In genomic region chrX:85501349-85501748, GRCh38 we compare ENCODE assay signal across 31 cellular contexts.
"Had no signal": no experiment of that assay in that cellular context is flagged by ENCODE, and none has a peak within 500 bp of the region (broad histone marks: within the 10 kb centered on the region; RNA-seq: fewer than 3 reads in every experiment).

No MANE protein-coding gene starts in this region.

- H3K36me3 Mint-ChIP-seq: natural killer cell; neural progenitor cell; stimulated activated memory B cell treated with anti-CD40 and anti-IgM and Interleukin-4, amounts not matched to agents 10 μg/mL and 1 μg/mL and 100 μg/mL, for 72 hours; type B pancreatic cell had no signal

- ATAC-seq: natural killer cell; psoas muscle; right cardiac atrium; sciatic nerve; stimulated activated memory B cell treated with anti-CD40 and anti-IgM and Interleukin-4, amounts not matched to agents 10 μg/mL and 1 μg/mL and 100 μg/mL, for 72 hours; stimulated activated naive CD8-positive, alpha-beta T cell treated with anti-CD3 and anti-CD28 coated beads, Interleukin-15, amount 100 ng/mL, for 72 hours; stimulated activated naive CD8-positive, alpha-beta T cell treated with anti-CD3 and anti-CD28 coated beads, Interleukin-15, Interleukin-2, amounts not matched to agents 100 U/mL and 50 U/mL, for 24 hours; upper lobe of right lung had no signal

- H3K27me3 ChIP-seq: neural progenitor cell, ovary, suprapubic skin, testis, tibial artery, transverse colon, upper lobe of right lung had no signal

- H3K4me3 ChIP-seq: neural progenitor cell, ovary, psoas muscle, skin epidermis, smooth muscle cell, spleen, suprapubic skin, testis, tibial artery, transverse colon, upper lobe of right lung, uterus had no signal

- H3K4me1 ChIP-seq: neural progenitor cell, parathyroid adenoma, psoas muscle, spleen, suprapubic skin, testis, tibial artery, transverse colon, upper lobe of right lung, uterus had no signal

- H3K9me3 ChIP-seq: ovary, psoas muscle, spleen, suprapubic skin, testis, tibial artery, transverse colon, upper lobe of right lung, uterus had no signal

- H3K27me3 Mint-ChIP-seq: progenitor cell of endocrine pancreas; stimulated activated memory B cell treated with anti-CD40 and anti-IgM and Interleukin-4, amounts not matched to agents 10 μg/mL and 1 μg/mL and 100 μg/mL, for 72 hours; stimulated activated naive CD8-positive, alpha-beta T cell treated with anti-CD3 and anti-CD28 coated beads, Interleukin-15, amount 100 ng/mL, for 72 hours; type B pancreatic cell had no signal

- H3K4me2 ChIP-seq: neural progenitor cell, smooth muscle cell had no signal

- DNase-seq: natural killer cell; occipital lobe; ovary; posterior cingulate gyrus; psoas muscle; right cardiac atrium; spleen; stimulated activated CD4-positive, alpha-beta T cell treated with anti-CD3 and anti-CD28 coated beads, Interleukin-12 subunit alpha, Interleukin-12 subunit beta, amount 100 ng/mL, for 4 hours; stimulated activated CD4-positive, alpha-beta T cell treated with anti-CD3 and anti-CD28 coated beads, Interleukin-1b, Interleukin-23, amount 100 ng/mL, for 48 hours; stimulated activated CD4-positive, alpha-beta T cell treated with anti-CD3 and anti-CD28 coated beads, Interleukin-4, amount 100 ng/mL, for 1 hour; stimulated activated CD4-positive, alpha-beta T cell treated with anti-CD3 and anti-CD28 coated beads, Interleukin-4, amount 100 ng/mL, for 4 hours; stimulated activated CD8-positive, alpha-beta memory T cell treated with anti-CD3 and anti-CD28 coated beads, Interleukin-4, amount 100 ng/mL, for 48 hours; stimulated activated naive CD4-positive, alpha-beta T cell; stimulated activated naive CD8-positive, alpha-beta T cell treated with anti-CD3 and anti-CD28 coated beads, Interleukin-15, amount 100 ng/mL, for 72 hours; stimulated activated naive CD8-positive, alpha-beta T cell treated with anti-CD3 and anti-CD28 coated beads, Interleukin-15, Interleukin-2, amounts not matched to agents 100 U/mL and 50 U/mL, for 24 hours; substantia nigra; testis; tibial artery; transverse colon; upper lobe of right lung; uterus had no signal

- H3K79me2 ChIP-seq: parathyroid adenoma had no signal

- H3K9me3 Mint-ChIP-seq: nephron; neural progenitor cell; stimulated activated memory B cell treated with anti-CD40 and anti-IgM and Interleukin-4, amounts not matched to agents 10 μg/mL and 1 μg/mL and 100 μg/mL, for 72 hours; stimulated activated naive CD8-positive, alpha-beta T cell treated with anti-CD3 and anti-CD28 coated beads, Interleukin-15, amount 100 ng/mL, for 72 hours; type B pancreatic cell had no signal

- H3K4me1 Mint-ChIP-seq: natural killer cell; nephron; stimulated activated memory B cell treated with anti-CD40 and anti-IgM and Interleukin-4, amounts not matched to agents 10 μg/mL and 1 μg/mL and 100 μg/mL, for 72 hours; stimulated activated naive CD8-positive, alpha-beta T cell treated with anti-CD3 and anti-CD28 coated beads, Interleukin-15, amount 100 ng/mL, for 72 hours had no signal

- H3K36me3 ChIP-seq: neural progenitor cell, ovary, spleen, suprapubic skin, tibial artery, transverse colon, upper lobe of right lung, uterus had no signal

- H3K4me3 Mint-ChIP-seq: natural killer cell; nephron; neural progenitor cell; stimulated activated memory B cell treated with anti-CD40 and anti-IgM and Interleukin-4, amounts not matched to agents 10 μg/mL and 1 μg/mL and 100 μg/mL, for 72 hours; stimulated activated naive CD8-positive, alpha-beta T cell treated with anti-CD3 and anti-CD28 coated beads, Interleukin-15, amount 100 ng/mL, for 72 hours; type B pancreatic cell had no signal

- H2AFZ ChIP-seq: neural progenitor cell, parathyroid adenoma had no signal

- H3K9ac ChIP-seq: neural progenitor cell, parathyroid adenoma had no signal

- H3K27ac Mint-ChIP-seq: natural killer cell; nephron; neural progenitor cell; progenitor cell of endocrine pancreas; stimulated activated memory B cell treated with anti-CD40 and anti-IgM and Interleukin-4, amounts not matched to agents 10 μg/mL and 1 μg/mL and 100 μg/mL, for 72 hours; stimulated activated naive CD8-positive, alpha-beta T cell treated with anti-CD3 and anti-CD28 coated beads, Interleukin-15, amount 100 ng/mL, for 72 hours; type B pancreatic cell had no signal

- H3K27ac ChIP-seq: neural progenitor cell, ovary, parathyroid adenoma, psoas muscle, skin epidermis, spleen, suprapubic skin, testis, tibial artery, transverse colon, upper lobe of right lung, uterus had no signal
